1 cellular context compared by ENCODE assay signal in the genomic region with DNA sequence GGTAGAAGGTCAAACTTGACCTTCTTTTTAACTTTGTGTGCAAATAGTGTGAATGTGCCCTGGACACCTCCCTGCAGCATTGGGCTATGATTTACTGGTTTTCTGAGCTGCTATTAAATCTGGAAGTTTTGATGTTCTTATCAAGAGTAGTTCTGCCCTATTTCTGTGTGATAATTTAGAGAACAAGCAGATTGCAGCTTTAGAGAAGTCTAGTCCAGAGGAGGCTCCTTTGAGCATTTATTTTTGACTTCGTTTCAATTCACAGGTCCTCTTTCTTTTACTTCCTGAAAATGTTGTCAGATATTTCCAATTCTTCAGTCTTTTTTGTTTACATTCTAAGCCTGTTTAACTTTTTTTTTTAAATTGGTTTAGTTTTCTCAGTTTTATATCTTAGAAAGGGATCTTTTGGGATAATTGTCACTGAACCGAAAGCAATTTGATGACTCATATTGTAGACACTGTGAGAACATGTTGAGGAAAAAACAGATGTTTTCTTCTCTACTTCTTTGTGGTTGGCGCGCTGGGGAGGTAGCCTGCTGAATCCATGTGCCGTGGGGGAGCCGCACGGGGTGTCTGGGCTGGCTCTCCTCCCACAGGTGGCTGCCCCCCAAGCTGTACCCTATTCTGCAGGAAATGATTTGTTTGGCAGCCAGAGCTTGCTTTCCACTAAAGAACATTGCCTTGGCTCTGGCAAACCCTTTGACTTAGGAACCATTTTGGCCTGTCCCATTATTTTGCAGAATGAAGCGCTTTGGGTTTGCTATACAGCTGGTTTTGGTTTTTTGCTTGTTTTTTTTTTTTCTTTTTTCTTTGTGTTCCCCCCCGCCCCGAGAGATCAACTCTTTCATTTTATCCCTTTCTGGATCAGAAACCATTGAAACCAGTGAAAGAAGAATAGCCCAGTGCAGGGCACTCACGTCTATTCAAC.
A peak's percentile ranks its signal among the peaks of the same experiment; 100 is the strongest.
TF ChIP-seq lines count a peak whose summit lies in the region.

No MANE protein-coding gene starts in this region.

TF ChIP-seq in GM12878, 131 proteins besides CTCF, POLR2A, EP300 and RAD21 (continued from another document):
- TF ChIP-seq, protein P1, sequence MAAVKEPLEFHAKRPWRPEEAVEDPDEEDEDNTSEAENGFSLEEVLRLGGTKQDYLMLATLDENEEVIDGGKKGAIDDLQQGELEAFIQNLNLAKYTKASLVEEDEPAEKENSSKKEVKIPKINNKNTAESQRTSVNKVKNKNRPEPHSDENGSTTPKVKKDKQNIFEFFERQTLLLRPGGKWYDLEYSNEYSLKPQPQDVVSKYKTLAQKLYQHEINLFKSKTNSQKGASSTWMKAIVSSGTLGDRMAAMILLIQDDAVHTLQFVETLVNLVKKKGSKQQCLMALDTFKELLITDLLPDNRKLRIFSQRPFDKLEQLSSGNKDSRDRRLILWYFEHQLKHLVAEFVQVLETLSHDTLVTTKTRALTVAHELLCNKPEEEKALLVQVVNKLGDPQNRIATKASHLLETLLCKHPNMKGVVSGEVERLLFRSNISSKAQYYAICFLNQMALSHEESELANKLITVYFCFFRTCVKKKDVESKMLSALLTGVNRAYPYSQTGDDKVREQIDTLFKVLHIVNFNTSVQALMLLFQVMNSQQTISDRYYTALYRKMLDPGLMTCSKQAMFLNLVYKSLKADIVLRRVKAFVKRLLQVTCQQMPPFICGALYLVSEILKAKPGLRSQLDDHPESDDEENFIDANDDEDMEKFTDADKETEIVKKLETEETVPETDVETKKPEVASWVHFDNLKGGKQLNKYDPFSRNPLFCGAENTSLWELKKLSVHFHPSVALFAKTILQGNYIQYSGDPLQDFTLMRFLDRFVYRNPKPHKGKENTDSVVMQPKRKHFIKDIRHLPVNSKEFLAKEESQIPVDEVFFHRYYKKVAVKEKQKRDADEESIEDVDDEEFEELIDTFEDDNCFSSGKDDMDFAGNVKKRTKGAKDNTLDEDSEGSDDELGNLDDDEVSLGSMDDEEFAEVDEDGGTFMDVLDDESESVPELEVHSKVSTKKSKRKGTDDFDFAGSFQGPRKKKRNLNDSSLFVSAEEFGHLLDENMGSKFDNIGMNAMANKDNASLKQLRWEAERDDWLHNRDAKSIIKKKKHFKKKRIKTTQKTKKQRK (IDR thresholded peaks at IDR 0.05; ENCODE audit: low read depth, low read length), result no peak
- TF ChIP-seq TCF12 (IDR thresholded peaks at IDR 0.05; ENCODE audit: low read depth, low read length) (no peak), RBBP5 (conservative IDR thresholded peaks at IDR 0.05) (no peak), TCF7 (IDR thresholded peaks at IDR 0.05; ENCODE audit: borderline replicate concordance) (no peak), CHD4 (IDR thresholded peaks at IDR 0.05) (no peak), NFIC (IDR thresholded peaks at IDR 0.05; ENCODE audit: low read depth, low read length) (peak; percentile 75), BHLHE40 (IDR thresholded peaks at IDR 0.05; ENCODE audit: borderline replicate concordance in 1 of 2, low read depth in 2 of 2, low read length in 1 of 2) (peak; percentile 44 to 70; a peak in 3 of 4 replicates), CBFB (IDR thresholded peaks at IDR 0.05; ENCODE audit: low read depth) (no peak)
- TF ChIP-seq, protein P2, sequence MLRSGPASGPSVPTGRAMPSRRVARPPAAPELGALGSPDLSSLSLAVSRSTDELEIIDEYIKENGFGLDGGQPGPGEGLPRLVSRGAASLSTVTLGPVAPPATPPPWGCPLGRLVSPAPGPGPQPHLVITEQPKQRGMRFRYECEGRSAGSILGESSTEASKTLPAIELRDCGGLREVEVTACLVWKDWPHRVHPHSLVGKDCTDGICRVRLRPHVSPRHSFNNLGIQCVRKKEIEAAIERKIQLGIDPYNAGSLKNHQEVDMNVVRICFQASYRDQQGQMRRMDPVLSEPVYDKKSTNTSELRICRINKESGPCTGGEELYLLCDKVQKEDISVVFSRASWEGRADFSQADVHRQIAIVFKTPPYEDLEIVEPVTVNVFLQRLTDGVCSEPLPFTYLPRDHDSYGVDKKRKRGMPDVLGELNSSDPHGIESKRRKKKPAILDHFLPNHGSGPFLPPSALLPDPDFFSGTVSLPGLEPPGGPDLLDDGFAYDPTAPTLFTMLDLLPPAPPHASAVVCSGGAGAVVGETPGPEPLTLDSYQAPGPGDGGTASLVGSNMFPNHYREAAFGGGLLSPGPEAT (IDR thresholded peaks at IDR 0.05; ENCODE audit: low read depth), result peak; percentile 73
